ENCODE assay signal across 8 cellular contexts in the genomic region with DNA sequence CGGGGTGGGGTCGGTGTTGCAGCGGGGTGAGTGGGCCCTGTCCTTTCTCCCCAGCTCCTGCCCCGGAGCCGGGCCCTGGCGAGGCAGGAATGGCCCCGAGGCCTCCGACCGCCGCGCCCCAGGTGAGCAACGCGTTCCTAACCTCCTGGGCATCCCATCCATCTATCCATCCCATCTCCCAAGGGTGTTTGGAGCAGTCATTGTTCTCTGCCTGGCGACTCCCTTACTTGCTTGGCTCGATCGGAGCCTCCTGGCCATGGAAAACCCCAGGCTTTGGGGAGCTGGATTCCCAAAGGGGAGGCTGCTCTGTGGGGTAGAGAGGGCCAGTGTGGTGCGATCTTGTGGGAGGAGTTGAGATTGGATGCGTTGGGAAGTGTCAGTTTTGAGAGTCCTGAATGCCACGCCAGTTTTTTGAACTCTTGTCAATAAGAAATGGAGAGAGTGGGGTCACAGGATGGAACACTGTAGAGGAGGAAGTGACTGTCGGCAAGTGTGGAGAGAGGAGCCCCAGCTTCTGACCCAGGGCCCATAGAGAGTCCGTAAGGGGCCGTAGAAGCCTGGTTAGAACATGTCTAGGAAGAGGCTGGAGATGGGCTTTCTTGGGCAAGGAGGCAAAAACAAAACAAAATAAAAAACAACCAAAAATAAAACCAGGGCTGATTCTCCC. TPM values are rescaled to one million over a fixed set of nuclear protein-coding genes. Genes with fewer than 3 reads are reported as not detected.
DNase-seq lines count a peak whose midpoint lies in the region; ATAC-seq and TF ChIP-seq lines count a peak whose summit lies in the region.

No MANE protein-coding gene starts in this region.

- no peak overlapping the region; the same call in 1 of the 2 replicates for H3K27ac ChIP-seq in HEK293 (ENCODE audit: extremely low read depth, low read depth, low read length)
- peak overlapping the region; percentile 83 for H3K27ac ChIP-seq in Panc1 (ENCODE audit: low read length)
- H3K27ac ChIP-seq in coronary artery: peak overlapping the region; percentile 65 to 88
- peak overlapping the region in 2 of 3 donors; percentile 67 to 90 for H3K27ac ChIP-seq in thyroid gland

- H3K4me1 ChIP-seq in HEK293 (ENCODE audit: control insufficient read depth, insufficient read depth, low read length): no peaks in the 10 kb centered on the region
- no peaks in the 10 kb centered on the region; the same call in 1 of the 2 replicates for H3K4me1 ChIP-seq in Panc1 (ENCODE audit: control insufficient read depth, insufficient read depth, low read length)
- H3K4me1 ChIP-seq in thyroid gland: peaks cover 0 to 6% of the 10 kb centered on the region in 2 donors

- H3K27me3 ChIP-seq in GM06990 (replicated peaks; ENCODE audit: control insufficient read depth, insufficient read depth, low read length) (no peaks in the 10 kb centered on the region), Panc1 (ENCODE audit: control insufficient read depth, insufficient read depth, low read length) (no peaks in the 10 kb centered on the region), thyroid gland (no peaks in the 10 kb centered on the region)

- peaks cover 11% of the 10 kb centered on the region for H3K4me1 Mint-ChIP-seq in memory B cell

- BruUV-seq in Panc1 (replicated peaks; lab: Mats Ljungman, UMichigan): no TSS peak

- TF ChIP-seq CTCF in GM06990 (IDR thresholded peaks at IDR 0.05; ENCODE audit: insufficient read depth, low read length, poor library complexity, severe bottlenecking): no peak
- TF ChIP-seq CTCF in HEK293 (tag by site-specific recombination; IDR thresholded peaks at IDR 0.05): no peak
- no peak for TF ChIP-seq CTCF in Panc1 (IDR thresholded peaks at IDR 0.05)
- no peak for TF ChIP-seq CTCF in coronary artery (IDR thresholded peaks at IDR 0.05)
- no peak for TF ChIP-seq CTCF in thyroid gland (IDR thresholded peaks at IDR 0.05)

- H3K36me3 Mint-ChIP-seq in memory B cell: peaks cover 26% of the 10 kb centered on the region

- ATAC-seq in Panc1: peak; percentile 54; the same call in 1 of the 2 replicates
- ATAC-seq in memory B cell (ENCODE audit: low read depth): peak; percentile 26
- ATAC-seq in HG02840 (IDR thresholded peaks at IDR 0.05; ENCODE audit: low FRiP score, unreplicated experiment): no peak

- intact Hi-C loops in Panc1 (cut with micrococcal nuclease; ENCODE audit: unreplicated experiment): no loop called here
- intact Hi-C loops in thyroid gland (cut with DNase I): loop anchor here (10.0 kb wide), 1 partner anchor 165 kb away; no protein-coding TSS in a partner anchor

- H3K36me3 ChIP-seq in GM06990 (ENCODE audit: control insufficient read depth, insufficient read depth, low read length) (no peaks in the 10 kb centered on the region; the same call in 1 of the 2 replicates), HEK293 (ENCODE audit: control insufficient read depth in 2 of 2, insufficient read depth in 1 of 2, low read length in 2 of 2) (peaks cover 11 to 35% of the 10 kb centered on the region in 2 experiments; a peak in 2 of 3 replicates), Panc1 (ENCODE audit: control insufficient read depth, insufficient read depth, low read length) (peaks cover 3% of the 10 kb centered on the region; the same call in 1 of the 2 replicates), thyroid gland (peaks cover 0 to 3% of the 10 kb centered on the region in 2 donors)

- peak overlapping the region; percentile 73 for H3K27ac Mint-ChIP-seq in memory B cell

- peak; percentile 31 for DNase-seq in GM06990 (ENCODE audit: extremely low read depth, insufficient read length)
- no peak for DNase-seq in Panc1 (ENCODE audit: low read depth, low spot score)
- DNase-seq in coronary artery (ENCODE audit: low spot score): no peak
- DNase-seq in memory B cell (ENCODE audit: low spot score in 2 of 2): no peak
- peak; percentile 5 for DNase-seq in thyroid gland
- DNase-seq in mesenteric fat pad (ENCODE audit: low spot score): no peak

- H3K4me3 ChIP-seq in GM06990 (replicated peaks; ENCODE audit: low read depth, low read length): peak overlapping the region; percentile 87
- H3K4me3 ChIP-seq in HEK293 (ENCODE audit: low read depth, low read length): peak overlapping the region; percentile 74
- H3K4me3 ChIP-seq in Panc1 (ENCODE audit: low read depth in 2 of 2, low read length in 2 of 2): peak overlapping the region; percentile 64 to 71
- peak overlapping the region; percentile 98 for H3K4me3 ChIP-seq in coronary artery
- H3K4me3 ChIP-seq in thyroid gland (replicated peaks in 1 of 3): peak overlapping the region in 2 of 3 donors; percentile 89 to 100

- POLR2A ChIA-PET in HEK293 (lab: Yijun Ruan, JAX) (interaction anchor here (0.6 kb wide), 1 partner anchor 72 kb away, joined by 3 read pairs; no protein-coding TSS in a partner anchor), Panc1 (lab: Charles Lee) (no interaction called here)

- no peaks in the 10 kb centered on the region for H3K9me3 Mint-ChIP-seq in memory B cell

- H3K9me3 ChIP-seq in HEK293 (ENCODE audit: control insufficient read depth, insufficient read depth, low read depth, low read length) (no peaks in the 10 kb centered on the region), Panc1 (ENCODE audit: control insufficient read depth, insufficient read depth, low read depth, low read length) (peaks cover 7% of the 10 kb centered on the region; the same call in 1 of the 2 replicates), thyroid gland (no peaks in the 10 kb centered on the region)

- CTCF ChIA-PET in HEK293 (lab: Yijun Ruan, JAX): interaction anchor here (0.6 to 1.6 kb wide), 4 partner anchors 11 to 606 kb away, joined by 3 to 6 read pairs (median 4); no protein-coding TSS in a partner anchor
- CTCF ChIA-PET in Panc1 (lab: Charles Lee): no interaction called here

- no peaks in the 10 kb centered on the region for H3K27me3 Mint-ChIP-seq in memory B cell

- H3K4me3 Mint-ChIP-seq in memory B cell: peak overlapping the region; percentile 83

- TF ChIP-seq POLR2A in thyroid gland (IDR thresholded peaks at IDR 0.05): no peak

- in situ Hi-C loops in Panc1 (cut with HindIII; ENCODE audit: low pct_unique_long_range_greater_than_20kb, low sequenced_read_pairs): no loop called here

- 12 to 15% methylated on average over 14 to 21 of the region's 22 CpGs for WGBS in thyroid gland, 2 donors

TF ChIP-seq in HEK293, 187 proteins besides CTCF, POLR2A, EP300 and RAD21:
- TF ChIP-seq, protein P1, sequence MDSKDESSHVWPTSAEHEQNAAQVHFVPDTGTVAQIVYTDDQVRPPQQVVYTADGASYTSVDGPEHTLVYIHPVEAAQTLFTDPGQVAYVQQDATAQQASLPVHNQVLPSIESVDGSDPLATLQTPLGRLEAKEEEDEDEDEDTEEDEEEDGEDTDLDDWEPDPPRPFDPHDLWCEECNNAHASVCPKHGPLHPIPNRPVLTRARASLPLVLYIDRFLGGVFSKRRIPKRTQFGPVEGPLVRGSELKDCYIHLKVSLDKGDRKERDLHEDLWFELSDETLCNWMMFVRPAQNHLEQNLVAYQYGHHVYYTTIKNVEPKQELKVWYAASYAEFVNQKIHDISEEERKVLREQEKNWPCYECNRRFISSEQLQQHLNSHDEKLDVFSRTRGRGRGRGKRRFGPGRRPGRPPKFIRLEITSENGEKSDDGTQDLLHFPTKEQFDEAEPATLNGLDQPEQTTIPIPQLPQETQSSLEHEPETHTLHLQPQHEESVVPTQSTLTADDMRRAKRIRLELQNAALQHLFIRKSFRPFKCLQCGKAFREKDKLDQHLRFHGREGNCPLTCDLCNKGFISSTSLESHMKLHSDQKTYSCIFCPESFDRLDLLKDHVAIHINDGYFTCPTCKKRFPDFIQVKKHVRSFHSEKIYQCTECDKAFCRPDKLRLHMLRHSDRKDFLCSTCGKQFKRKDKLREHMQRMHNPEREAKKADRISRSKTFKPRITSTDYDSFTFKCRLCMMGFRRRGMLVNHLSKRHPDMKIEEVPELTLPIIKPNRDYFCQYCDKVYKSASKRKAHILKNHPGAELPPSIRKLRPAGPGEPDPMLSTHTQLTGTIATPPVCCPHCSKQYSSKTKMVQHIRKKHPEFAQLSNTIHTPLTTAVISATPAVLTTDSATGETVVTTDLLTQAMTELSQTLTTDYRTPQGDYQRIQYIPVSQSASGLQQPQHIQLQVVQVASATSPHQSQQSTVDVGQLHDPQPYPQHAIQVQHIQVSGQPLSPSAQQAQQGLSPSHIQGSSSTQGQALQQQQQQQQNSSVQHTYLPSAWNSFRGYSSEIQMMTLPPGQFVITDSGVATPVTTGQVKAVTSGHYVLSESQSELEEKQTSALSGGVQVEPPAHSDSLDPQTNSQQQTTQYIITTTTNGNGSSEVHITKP (tag by site-specific recombination; IDR thresholded peaks at IDR 0.05): no peak
- TF ChIP-seq ZBTB20 (tag by site-specific recombination; IDR thresholded peaks at IDR 0.05): 0 out of 2 replicates have a peak, but pooled peaks have one; percentile 48
- TF ChIP-seq, protein P2, sequence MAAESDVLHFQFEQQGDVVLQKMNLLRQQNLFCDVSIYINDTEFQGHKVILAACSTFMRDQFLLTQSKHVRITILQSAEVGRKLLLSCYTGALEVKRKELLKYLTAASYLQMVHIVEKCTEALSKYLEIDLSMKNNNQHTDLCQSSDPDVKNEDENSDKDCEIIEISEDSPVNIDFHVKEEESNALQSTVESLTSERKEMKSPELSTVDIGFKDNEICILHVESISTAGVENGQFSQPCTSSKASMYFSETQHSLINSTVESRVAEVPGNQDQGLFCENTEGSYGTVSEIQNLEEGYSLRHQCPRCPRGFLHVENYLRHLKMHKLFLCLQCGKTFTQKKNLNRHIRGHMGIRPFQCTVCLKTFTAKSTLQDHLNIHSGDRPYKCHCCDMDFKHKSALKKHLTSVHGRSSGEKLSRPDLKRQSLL (tag by site-specific recombination; IDR thresholded peaks at IDR 0.05): no peak
- no peak for TF ChIP-seq RBAK (tag by site-specific recombination; IDR thresholded peaks at IDR 0.05)
- TF ChIP-seq ZNF664 (tag by site-specific recombination; IDR thresholded peaks at IDR 0.05): no peak
- TF ChIP-seq ZBTB48 (tag by site-specific recombination; IDR thresholded peaks at IDR 0.05): peak; percentile 60; the same call in 1 of the 2 replicates
- no peak for TF ChIP-seq ZBTB17 (tag by site-specific recombination; IDR thresholded peaks at IDR 0.05)
- no peak for TF ChIP-seq ZNF585B (tag by site-specific recombination; IDR thresholded peaks at IDR 0.05)
- TF ChIP-seq ZNF366 (tag by site-specific recombination; conservative IDR thresholded peaks at IDR 0.05): 0 out of 2 replicates have a peak, but pooled peaks have one; percentile 16
- no peak for TF ChIP-seq PRDM1 (tag by site-specific recombination; IDR thresholded peaks at IDR 0.05)
TF ChIP-seq in HEK293: peak in this region for 3.

RNA-seq across cellular contexts. Expression of a gene that starts 0.7 kb away (rescaled TPM):
- total RNA-seq in Panc1 (2021; ENCODE audit: unreplicated experiment): 16.8 TPM
- polyA plus RNA-seq in Panc1 (2012; ENCODE audit: insufficient read length): 15.8 TPM
- total RNA-seq in thyroid gland: 10 to 100 TPM; 34.3 to 46.4 (median 38.7) TPM
- 15.4 TPM for total RNA-seq in mesenteric fat pad

Comparison
In these comparisons a context has a peak if more than half of its experiments do, and no peak if none do; other contexts are left out.
1. DNase-seq: peak in GM06990 (single experiment) and thyroid gland (2 of 2); none in Panc1 (single experiment), coronary artery (single experiment), memory B cell (0 of 2) and mesenteric fat pad (single experiment).
2. Peak in every context shown above with its lines, with median percentiles within 50 percentile points of each other: H3K4me3 ChIP-seq.